In the genomic region with DNA sequence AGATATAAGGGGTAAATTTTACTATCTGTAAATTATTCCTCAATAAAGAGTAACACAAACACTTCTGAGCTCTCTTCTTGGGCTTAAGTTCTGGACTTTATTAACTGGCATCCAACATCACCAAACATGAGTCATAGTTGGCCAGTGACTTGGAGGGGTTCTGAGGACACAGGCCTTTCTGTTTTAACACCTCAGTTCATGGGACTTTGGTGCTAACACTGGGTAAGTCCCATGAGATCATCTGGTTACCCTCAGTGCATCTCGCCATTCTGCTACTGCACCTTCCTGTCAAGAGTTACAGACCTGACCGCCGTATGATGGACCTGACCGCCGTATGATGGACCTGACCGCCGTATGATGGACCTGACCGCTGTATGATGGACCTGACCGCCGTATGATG, we compare ENCODE assay signal across 15 cellular contexts. TPM values are rescaled to one million over a fixed set of nuclear protein-coding genes. Genes with fewer than 3 reads are reported as not detected.
A peak's percentile ranks its signal among the peaks of the same experiment; 100 is the strongest.
DNase-seq lines count a peak whose midpoint lies in the region; ATAC-seq and TF ChIP-seq lines count a peak whose summit lies in the region.
"Had no signal": no experiment of that assay in that cellular context is flagged by ENCODE, and none has a peak within 500 bp of the region (broad histone marks: within the 10 kb centered on the region; RNA-seq: fewer than 3 reads in every experiment).

No MANE protein-coding gene starts in this region.

- H3K4me1 ChIP-seq in aorta (ENCODE audit: control insufficient read depth in 1 of 2, insufficient read depth in 2 of 2, low read length in 2 of 2) = peaks cover 5 to 15% of the 10 kb centered on the region in 2 donors
- peaks cover 0 to 70% (median 27%) of the 10 kb centered on the region in 4 donors for H3K4me1 ChIP-seq in tibial nerve
- peaks cover 32% of the 10 kb centered on the region for H3K4me1 ChIP-seq in neural progenitor cell

- peaks cover 74% of the 10 kb centered on the region for H3K4me1 Mint-ChIP-seq in activated naive CD8-positive, alpha-beta T cell treated with anti-CD3 and anti-CD28 coated beads, Interleukin-2, amount 50 U/mL, for 24 hours
- peaks cover 56% of the 10 kb centered on the region for H3K4me1 Mint-ChIP-seq in activated naive CD8-positive, alpha-beta T cell treated with anti-CD3 and anti-CD28 coated beads for 36 hours
- H3K4me1 Mint-ChIP-seq in neural progenitor cell = peaks cover 31% of the 10 kb centered on the region

- TF ChIP-seq POLR2A in tibial nerve (IDR thresholded peaks at IDR 0.05) = no peak

- no peaks in the 10 kb centered on the region for H3K27me3 Mint-ChIP-seq in activated naive CD8-positive, alpha-beta T cell treated with anti-CD3 and anti-CD28 coated beads, Interleukin-2, amount 50 U/mL, for 24 hours
- no peaks in the 10 kb centered on the region for H3K27me3 Mint-ChIP-seq in activated naive CD8-positive, alpha-beta T cell treated with anti-CD3 and anti-CD28 coated beads for 36 hours
- peaks cover 3% of the 10 kb centered on the region for H3K27me3 Mint-ChIP-seq in neural progenitor cell (ENCODE audit: insufficient read depth, low read depth)

- no peak overlapping the region for H3K9ac ChIP-seq in neural progenitor cell

- H3K36me3 ChIP-seq in aorta (ENCODE audit: control insufficient read depth in 1 of 2, insufficient read depth in 2 of 2, low read length in 1 of 2) (peaks cover 0 to 3% of the 10 kb centered on the region in 2 donors), tibial nerve (peaks cover 0 to 4% (median 0%) of the 10 kb centered on the region in 3 donors), neural progenitor cell (peaks cover 8% of the 10 kb centered on the region)

- no peak overlapping the region for H2AFZ ChIP-seq in neural progenitor cell (replicated peaks)

- H3F3A ChIP-seq in neural progenitor cell (ENCODE audit: low read depth) = peaks cover 14% of the 10 kb centered on the region

- H3K79me2 ChIP-seq in neural progenitor cell (ENCODE audit: low read depth) = peaks cover 99% of the 10 kb centered on the region

- H3K4me3 ChIP-seq in fibroblast of the aortic adventitia (ENCODE audit: low read depth, low read length) (no peak overlapping the region), aorta (ENCODE audit: low read length in 2 of 2) (no peak overlapping the region), tibial nerve (no peak overlapping the region), neural progenitor cell (no peak overlapping the region)

- H4K20me1 ChIP-seq in neural progenitor cell (ENCODE audit: low read depth) = peaks cover 70% of the 10 kb centered on the region

- no peak overlapping the region for H3K27ac Mint-ChIP-seq in activated naive CD8-positive, alpha-beta T cell treated with anti-CD3 and anti-CD28 coated beads, Interleukin-2, amount 50 U/mL, for 24 hours
- no peak overlapping the region for H3K27ac Mint-ChIP-seq in activated naive CD8-positive, alpha-beta T cell treated with anti-CD3 and anti-CD28 coated beads for 36 hours
- no peak overlapping the region for H3K27ac Mint-ChIP-seq in neural progenitor cell
- H3K27ac Mint-ChIP-seq: WTC11 had no signal

- TF ChIP-seq CTCF in fibroblast of the aortic adventitia (IDR thresholded peaks at IDR 0.05; ENCODE audit: insufficient read depth, low read length) = no peak
- TF ChIP-seq CTCF in tibial nerve (IDR thresholded peaks at IDR 0.05) = no peak
- TF ChIP-seq CTCF in neural progenitor cell (IDR thresholded peaks at IDR 0.05) = no peak

- H3K36me3 Mint-ChIP-seq in activated naive CD8-positive, alpha-beta T cell treated with anti-CD3 and anti-CD28 coated beads, Interleukin-2, amount 50 U/mL, for 24 hours (ENCODE audit: low read depth) = peaks cover 50% of the 10 kb centered on the region
- peaks cover 47% of the 10 kb centered on the region for H3K36me3 Mint-ChIP-seq in activated naive CD8-positive, alpha-beta T cell treated with anti-CD3 and anti-CD28 coated beads for 36 hours
- peaks cover 35% of the 10 kb centered on the region for H3K36me3 Mint-ChIP-seq in neural progenitor cell

- H3K27ac ChIP-seq in aorta (ENCODE audit: low read depth in 1 of 2, low read length in 2 of 2) (peak overlapping the region; percentile 10 to 51), tibial nerve (peak overlapping the region in 1 of 4 donors; percentile 51), neural progenitor cell (no peak overlapping the region)

- DNase-seq in activated naive CD8-positive, alpha-beta T cell treated with anti-CD3 and anti-CD28 coated beads, Interleukin-2, amount 50 U/mL, for 24 hours = no peak
- no peak for DNase-seq in activated naive CD8-positive, alpha-beta T cell treated with anti-CD3 and anti-CD28 coated beads for 36 hours
- DNase-seq in fibroblast of the aortic adventitia (ENCODE audit: low read depth) (peak; percentile 72), aorta (no peak), tibial nerve (ENCODE audit: low spot score in 2 of 2) (no peak), DMS 273 treated with DMSO at 0.1 percent for 48 hours (lab: John Stamatoyannopoulos, UW) (no peak), neural progenitor cell (ENCODE audit: low spot score) (no peak)
- DNase-seq: GF-D8, islet precursor cell, NCI-H1694, nucleus accumbens had no signal

- H3K27me3 ChIP-seq in aorta (ENCODE audit: control insufficient read depth in 1 of 2, insufficient read depth in 2 of 2, low read length in 1 of 2) (no peaks in the 10 kb centered on the region), tibial nerve (no peaks in the 10 kb centered on the region), neural progenitor cell (no peaks in the 10 kb centered on the region)

- H3K9me3 Mint-ChIP-seq in activated naive CD8-positive, alpha-beta T cell treated with anti-CD3 and anti-CD28 coated beads, Interleukin-2, amount 50 U/mL, for 24 hours = no peaks in the 10 kb centered on the region
- H3K9me3 Mint-ChIP-seq in activated naive CD8-positive, alpha-beta T cell treated with anti-CD3 and anti-CD28 coated beads for 36 hours = no peaks in the 10 kb centered on the region
- H3K9me3 Mint-ChIP-seq in neural progenitor cell = no peaks in the 10 kb centered on the region

- no peak overlapping the region for H3K4me2 ChIP-seq in neural progenitor cell

- no peak for TF ChIP-seq EP300 in tibial nerve (IDR thresholded peaks at IDR 0.05)

- WGBS in aorta, 2 donors = 67 to 68% methylated on average over 10 of the region's 10 CpGs
- WGBS in tibial nerve, 2 donors = 77 to 84% methylated on average over 10 of the region's 10 CpGs

- no peak overlapping the region for H3K4me3 Mint-ChIP-seq in activated naive CD8-positive, alpha-beta T cell treated with anti-CD3 and anti-CD28 coated beads, Interleukin-2, amount 50 U/mL, for 24 hours
- H3K4me3 Mint-ChIP-seq in activated naive CD8-positive, alpha-beta T cell treated with anti-CD3 and anti-CD28 coated beads for 36 hours = no peak overlapping the region
- no peak overlapping the region for H3K4me3 Mint-ChIP-seq in neural progenitor cell
- H3K4me3 Mint-ChIP-seq: WTC11 had no signal

- no peaks in the 10 kb centered on the region for H3K9me3 ChIP-seq in aorta (ENCODE audit: control insufficient read depth, low read length)
- no peaks in the 10 kb centered on the region for H3K9me3 ChIP-seq in tibial nerve
- H3K9me3 ChIP-seq in neural progenitor cell (ENCODE audit: low read depth) = no peaks in the 10 kb centered on the region

- intact Hi-C loops in aorta (cut with DNase I) = loop anchor here in 1 of 2 donors (5.0 kb wide), 1 partner anchor 103 kb away; no protein-coding TSS in a partner anchor

- peak; percentile 41 for ATAC-seq in activated naive CD8-positive, alpha-beta T cell treated with anti-CD3 and anti-CD28 coated beads, Interleukin-2, amount 50 U/mL, for 24 hours
- ATAC-seq in HG03175 (IDR thresholded peaks at IDR 0.05; ENCODE audit: unreplicated experiment) (peak; percentile 36), aorta (ENCODE audit: low FRiP score) (no peak)
- ATAC-seq: Panc1, WTC11 had no signal

RNA-seq across cellular contexts. Expression of gene SLC15A4, which starts 9.9 kb away (rescaled TPM):
- 10 to 100 TPM; 18.6 to 22.0 TPM for total RNA-seq in activated naive CD8-positive, alpha-beta T cell treated with anti-CD3 and anti-CD28 coated beads for 36 hours
- 23.8 and 54.0 TPM in 2 replicates for total RNA-seq in fibroblast of the aortic adventitia (ENCODE audit: low replicate concordance)
- total RNA-seq in aorta = 10 to 100 TPM; 36.2 to 38.6 TPM
- 10 to 100 TPM; 16.0 to 21.1 TPM for polyA plus RNA-seq in aorta
- total RNA-seq in tibial nerve = 10 to 100 TPM; 39.3 to 74.3 (median 53.6) TPM
- 42.3 and 45.7 TPM in 2 replicates for total RNA-seq in neural progenitor cell (ENCODE audit: low replicate concordance)

RNA-seq across cellular contexts. Expression of gene GLT1D1, which starts 39.4 kb away (rescaled TPM):
- under 1 TPM; 0.27 to 0.30 TPM for total RNA-seq in activated naive CD8-positive, alpha-beta T cell treated with anti-CD3 and anti-CD28 coated beads for 36 hours
- total RNA-seq in fibroblast of the aortic adventitia (ENCODE audit: low replicate concordance) (not detected in 2 replicates), aorta (1 to 10 TPM in 1 of 2 donors, under 1 TPM in 1; 0.78 to 1.4 TPM), tibial nerve (under 1 TPM in 1 of 4 donors, not detected in 3; 0.60 TPM), neural progenitor cell (ENCODE audit: low replicate concordance) (5.4 and 7.9 TPM in 2 replicates)
- polyA plus RNA-seq in aorta = under 1 TPM in 1 of 2 donors, not detected in 1; 0.54 TPM
- polyA plus RNA-seq: AG04450 had no signal
